In genomic region chr10:73414230-73414981, GRCh38 we compare ENCODE assay signal across 8 cellular contexts. TPM values are rescaled to one million over a fixed set of nuclear protein-coding genes. Genes with fewer than 3 reads are reported as not detected.
DNase-seq lines count a peak whose midpoint lies in the region; ATAC-seq and TF ChIP-seq lines count a peak whose summit lies in the region.

No MANE protein-coding gene starts in this region.

- H3K27ac ChIP-seq in cardiac muscle cell = no peak overlapping the region

- H3K4me3 ChIP-seq in cardiac muscle cell = peak overlapping the region; percentile 72
- H3K4me3 ChIP-seq in iPS-15b (ENCODE audit: low read depth, low read length) = peak overlapping the region; percentile 66

- H3K9me3 Mint-ChIP-seq in activated T-helper 2 cell treated with anti-CD3 and anti-CD28 coated beads, Interferon-gamma antibody, Interleukin-2, Interleukin-4, amounts not matched to agents 10 μg/mL and 5 μg/mL and 100 μg/mL, durations not matched to agents 14 hours and 24 hours and 36 hours = no peaks in the 10 kb centered on the region
- no peaks in the 10 kb centered on the region for H3K9me3 Mint-ChIP-seq in stimulated activated effector memory CD8-positive, alpha-beta T cell treated with anti-CD3 and anti-CD28 coated beads, Interleukin-12 subunit alpha, Interleukin-12 subunit beta, amount 100 ng/mL, for 72 hours

- no peaks in the 10 kb centered on the region for H3K36me3 ChIP-seq in cardiac muscle cell
- no peaks in the 10 kb centered on the region for H3K36me3 ChIP-seq in iPS-15b (ENCODE audit: control insufficient read depth, insufficient read depth, low read length)

- H3K9ac ChIP-seq in iPS-15b (ENCODE audit: low read depth, low read length) = peak overlapping the region; percentile 71

- DNase-seq in cardiac muscle cell (ENCODE audit: low read depth in 1 of 2, low spot score in 1 of 2) (no peak), Right ventricle myocardium inferior (ENCODE audit: missing footprints) (no peak), SK-N-DZ (ENCODE audit: low spot score) (no peak), DMS153 (lab: John Stamatoyannopoulos, UW) (no peak)
- DNase-seq in activated T-helper 2 cell treated with anti-CD3 and anti-CD28 coated beads, Interferon-gamma antibody, Interleukin-2, Interleukin-4, amounts not matched to agents 10 μg/mL and 5 μg/mL and 100 μg/mL, durations not matched to agents 14 hours and 24 hours and 36 hours (ENCODE audit: low spot score) = no peak
- no peak for DNase-seq in stimulated activated effector memory CD8-positive, alpha-beta T cell treated with anti-CD3 and anti-CD28 coated beads, Interleukin-12 subunit alpha, Interleukin-12 subunit beta, amount 100 ng/mL, for 72 hours (ENCODE audit: low spot score in 2 of 2)

- H3K9me3 ChIP-seq in cardiac muscle cell (ENCODE audit: low read depth) (no peaks in the 10 kb centered on the region), iPS-15b (ENCODE audit: control insufficient read depth, insufficient read depth, low read length) (no peaks in the 10 kb centered on the region)

- no peaks in the 10 kb centered on the region for H3K27me3 Mint-ChIP-seq in activated T-helper 2 cell treated with anti-CD3 and anti-CD28 coated beads, Interferon-gamma antibody, Interleukin-2, Interleukin-4, amounts not matched to agents 10 μg/mL and 5 μg/mL and 100 μg/mL, durations not matched to agents 14 hours and 24 hours and 36 hours (ENCODE audit: low read depth)

- intact Hi-C loops in Right ventricle myocardium inferior (cut with DNase I) = no loop called here
- intact Hi-C loops in activated T-helper 2 cell treated with anti-CD3 and anti-CD28 coated beads, Interferon-gamma antibody, Interleukin-2, Interleukin-4, amounts not matched to agents 10 μg/mL and 5 μg/mL and 100 μg/mL, durations not matched to agents 14 hours and 24 hours and 36 hours (cut with micrococcal nuclease) = loop anchor here (1.0 to 5.0 kb wide), 2 partner anchors 81 to 213 kb away; no protein-coding TSS in a partner anchor

- peaks cover 37% of the 10 kb centered on the region for H3K4me1 Mint-ChIP-seq in activated T-helper 2 cell treated with anti-CD3 and anti-CD28 coated beads, Interferon-gamma antibody, Interleukin-2, Interleukin-4, amounts not matched to agents 10 μg/mL and 5 μg/mL and 100 μg/mL, durations not matched to agents 14 hours and 24 hours and 36 hours (ENCODE audit: low read depth)
- H3K4me1 Mint-ChIP-seq in stimulated activated effector memory CD8-positive, alpha-beta T cell treated with anti-CD3 and anti-CD28 coated beads, Interleukin-12 subunit alpha, Interleukin-12 subunit beta, amount 100 ng/mL, for 72 hours = peaks cover 43% of the 10 kb centered on the region

- H3K27me3 ChIP-seq in cardiac muscle cell (no peaks in the 10 kb centered on the region), iPS-15b (ENCODE audit: control insufficient read depth, insufficient read depth, low read length) (no peaks in the 10 kb centered on the region)

- H3K27ac Mint-ChIP-seq in activated T-helper 2 cell treated with anti-CD3 and anti-CD28 coated beads, Interferon-gamma antibody, Interleukin-2, Interleukin-4, amounts not matched to agents 10 μg/mL and 5 μg/mL and 100 μg/mL, durations not matched to agents 14 hours and 24 hours and 36 hours = peak overlapping the region; percentile 79
- peak overlapping the region; percentile 97 for H3K27ac Mint-ChIP-seq in stimulated activated effector memory CD8-positive, alpha-beta T cell treated with anti-CD3 and anti-CD28 coated beads, Interleukin-12 subunit alpha, Interleukin-12 subunit beta, amount 100 ng/mL, for 72 hours

- H3K4me1 ChIP-seq in cardiac muscle cell (ENCODE audit: low read depth) (peaks cover 3% of the 10 kb centered on the region), iPS-15b (ENCODE audit: control insufficient read depth, insufficient read depth, low read length) (peaks cover 7% of the 10 kb centered on the region)

- ATAC-seq in Right ventricle myocardium inferior (no peak), HG03442 (IDR thresholded peaks at IDR 0.05; ENCODE audit: unreplicated experiment) (peak; percentile 15)
- peak; percentile 65 for ATAC-seq in stimulated activated effector memory CD8-positive, alpha-beta T cell treated with anti-CD3 and anti-CD28 coated beads, Interleukin-12 subunit alpha, Interleukin-12 subunit beta, amount 100 ng/mL, for 72 hours

- no peak for TF ChIP-seq CTCF in cardiac muscle cell (IDR thresholded peaks at IDR 0.05; ENCODE audit: low read depth, low read length)

- H3K36me3 Mint-ChIP-seq in activated T-helper 2 cell treated with anti-CD3 and anti-CD28 coated beads, Interferon-gamma antibody, Interleukin-2, Interleukin-4, amounts not matched to agents 10 μg/mL and 5 μg/mL and 100 μg/mL, durations not matched to agents 14 hours and 24 hours and 36 hours (ENCODE audit: low read depth) = peaks cover 28% of the 10 kb centered on the region
- peaks cover 33% of the 10 kb centered on the region for H3K36me3 Mint-ChIP-seq in stimulated activated effector memory CD8-positive, alpha-beta T cell treated with anti-CD3 and anti-CD28 coated beads, Interleukin-12 subunit alpha, Interleukin-12 subunit beta, amount 100 ng/mL, for 72 hours

- peak overlapping the region; percentile 98 for H3K4me3 Mint-ChIP-seq in activated T-helper 2 cell treated with anti-CD3 and anti-CD28 coated beads, Interferon-gamma antibody, Interleukin-2, Interleukin-4, amounts not matched to agents 10 μg/mL and 5 μg/mL and 100 μg/mL, durations not matched to agents 14 hours and 24 hours and 36 hours (ENCODE audit: low read depth)
- H3K4me3 Mint-ChIP-seq in stimulated activated effector memory CD8-positive, alpha-beta T cell treated with anti-CD3 and anti-CD28 coated beads, Interleukin-12 subunit alpha, Interleukin-12 subunit beta, amount 100 ng/mL, for 72 hours = peak overlapping the region; percentile 90

RNA-seq across cellular contexts. Expression of gene ANXA7, which starts 0.5 kb away (rescaled TPM):
- total RNA-seq in cardiac muscle cell (53.9 and 63.8 TPM in 2 replicates), Right ventricle myocardium inferior (113 TPM)
- 64.5 and 73.9 TPM in 2 replicates for polyA plus RNA-seq in cardiac muscle cell
- 173 and 174 TPM in 2 replicates for total RNA-seq in activated T-helper 2 cell treated with anti-CD3 and anti-CD28 coated beads, Interferon-gamma antibody, Interleukin-2, Interleukin-4, amounts not matched to agents 10 μg/mL and 5 μg/mL and 100 μg/mL, durations not matched to agents 14 hours and 24 hours and 36 hours
- 55.0 and 85.8 TPM in 2 replicates for polyA plus RNA-seq in SK-N-DZ (2014; cell fraction: cytosol; rRNA removed)
- polyA plus RNA-seq in SK-N-DZ (2014; cell fraction: nucleus; rRNA removed) = 30.7 and 34.8 TPM in 2 replicates

RNA-seq across cellular contexts. Expression of gene MSS51, which starts 19.0 kb away (rescaled TPM):
- 3.6 and 3.9 TPM in 2 replicates for total RNA-seq in cardiac muscle cell
- polyA plus RNA-seq in cardiac muscle cell = 2.1 and 3.5 TPM in 2 replicates
- total RNA-seq in Right ventricle myocardium inferior = 3.5 TPM
- 2.6 and 3.3 TPM in 2 replicates for total RNA-seq in activated T-helper 2 cell treated with anti-CD3 and anti-CD28 coated beads, Interferon-gamma antibody, Interleukin-2, Interleukin-4, amounts not matched to agents 10 μg/mL and 5 μg/mL and 100 μg/mL, durations not matched to agents 14 hours and 24 hours and 36 hours
- polyA plus RNA-seq in SK-N-DZ (2014; cell fraction: cytosol; rRNA removed) = 1.8 and 2.1 TPM in 2 replicates
- 7.7 and 9.1 TPM in 2 replicates for polyA plus RNA-seq in SK-N-DZ (2014; cell fraction: nucleus; rRNA removed)

RNA-seq across cellular contexts. Expression of gene CFAP70, which starts 55.7 kb away (rescaled TPM):
- 1.2 and 4.0 TPM in 2 replicates for total RNA-seq in cardiac muscle cell
- 1.8 and 1.9 TPM in 2 replicates for polyA plus RNA-seq in cardiac muscle cell
- 1.4 TPM for total RNA-seq in Right ventricle myocardium inferior
- total RNA-seq in activated T-helper 2 cell treated with anti-CD3 and anti-CD28 coated beads, Interferon-gamma antibody, Interleukin-2, Interleukin-4, amounts not matched to agents 10 μg/mL and 5 μg/mL and 100 μg/mL, durations not matched to agents 14 hours and 24 hours and 36 hours = 0.41 and 0.43 TPM in 2 replicates
- polyA plus RNA-seq in SK-N-DZ (2014; cell fraction: cytosol; rRNA removed) = 0.39 and 0.61 TPM in 2 replicates
- polyA plus RNA-seq in SK-N-DZ (2014; cell fraction: nucleus; rRNA removed) = 3.2 and 4.1 TPM in 2 replicates
